In genomic region chr21:44911384-44912157, GRCh38 we compare ENCODE assay signal across 8 cellular contexts. TPM values are rescaled to one million over a fixed set of nuclear protein-coding genes. Genes with fewer than 3 reads are reported as not detected.
DNase-seq lines count a peak whose midpoint lies in the region; ATAC-seq and TF ChIP-seq lines count a peak whose summit lies in the region.

No MANE protein-coding gene starts in this region.

- H3K4me3 ChIP-seq in DOHH2 (ENCODE audit: low read length): no peak overlapping the region

- H3K27me3 ChIP-seq in DOHH2 (ENCODE audit: control insufficient read depth, low read length): peaks cover 40% of the 10 kb centered on the region

- no peaks in the 10 kb centered on the region for H3K79me2 ChIP-seq in DOHH2 (ENCODE audit: control insufficient read depth, low read length)

- no peaks in the 10 kb centered on the region for H3K9me3 ChIP-seq in DOHH2 (ENCODE audit: control insufficient read depth, insufficient read depth, low read length)

- ATAC-seq in naive B cell (ENCODE audit: low read depth in 2 of 2): peak; percentile 49 to 64
- ATAC-seq in HG02970 (IDR thresholded peaks at IDR 0.05; ENCODE audit: low FRiP score, unreplicated experiment): no peak

- peaks cover 16% of the 10 kb centered on the region for H3K4me1 ChIP-seq in DOHH2 (ENCODE audit: control insufficient read depth, low read length)

- DNase-seq in NCI-H1092 treated with DMSO at 0.1 percent for 48 hours (lab: John Stamatoyannopoulos, UW) (peak; percentile 87), dermis microvascular lymphatic vessel endothelial cell (ENCODE audit: low read depth in 2 of 2) (peak; percentile 55 to 72), naive B cell (peak; percentile 41), GM03348 (ENCODE audit: low spot score) (no peak), AG08395 (ENCODE audit: low spot score) (no peak)
- DNase-seq in activated CD4-positive, CD25-positive, alpha-beta regulatory T cell treated with anti-CD3 and anti-CD28 coated beads, Interleukin-2, amount 50 U/mL, for 72 hours: peak; percentile 67

- no peaks in the 10 kb centered on the region for H3F3A ChIP-seq in DOHH2 (ENCODE audit: control insufficient read depth, insufficient read depth)

- H3K9me2 ChIP-seq in DOHH2 (replicated peaks; ENCODE audit: control insufficient read depth, low read length): no peaks in the 10 kb centered on the region

- H3K4me1 Mint-ChIP-seq in naive B cell: peaks cover 58 to 88% (median 79%) of the 10 kb centered on the region in 3 donors

- H3K27ac Mint-ChIP-seq in naive B cell: peak overlapping the region; percentile 82 to 96 (median 94)

- no peak overlapping the region for H3K27ac ChIP-seq in DOHH2 (ENCODE audit: low read depth, low read length)

- peak; percentile 72 for TF ChIP-seq CTCF in DOHH2 (IDR thresholded peaks at IDR 0.05; ENCODE audit: low read depth, low read length, poor library complexity, severe bottlenecking)

- H3K9me3 Mint-ChIP-seq in naive B cell: no peaks in the 10 kb centered on the region

- H4K20me1 ChIP-seq in DOHH2 (ENCODE audit: control insufficient read depth, insufficient read depth, low read depth, low read length): peaks cover 3% of the 10 kb centered on the region; the same call in 1 of the 2 replicates

- no peak overlapping the region for H3K4me2 ChIP-seq in DOHH2 (ENCODE audit: low read length)

- H3K4me3 Mint-ChIP-seq in naive B cell: peak overlapping the region; percentile 65 to 89 (median 79)

- no peaks in the 10 kb centered on the region for H3K36me3 ChIP-seq in DOHH2 (ENCODE audit: control insufficient read depth, low read length)

- peaks cover 5 to 8% of the 10 kb centered on the region in 2 donors for H3K36me3 Mint-ChIP-seq in naive B cell

- H3K27me3 Mint-ChIP-seq in naive B cell: no peaks in the 10 kb centered on the region

RNA-seq across cellular contexts. Expression of gene ITGB2, which starts 9.1 kb away (rescaled TPM):
- total RNA-seq in dermis microvascular lymphatic vessel endothelial cell: 0.13 and 0.25 TPM in 2 replicates
- 100 to 1,000 TPM; 220 to 346 (median 303) TPM for polyA plus RNA-seq in naive B cell (ENCODE audit: low read depth in 6 of 6)

RNA-seq across cellular contexts. Expression of gene SLX9, which starts 28.3 kb away (rescaled TPM):
- total RNA-seq in dermis microvascular lymphatic vessel endothelial cell: 17.1 and 17.8 TPM in 2 replicates
- polyA plus RNA-seq in naive B cell (ENCODE audit: low read depth in 6 of 6): 10 to 100 TPM in 5 of 6 donors, 1 to 10 TPM in 1; 7.8 to 14.2 (median 12.3) TPM

RNA-seq across cellular contexts. Expression of gene PTTG1IP, which starts 38.1 kb away (rescaled TPM):
- 256 and 343 TPM in 2 replicates for total RNA-seq in dermis microvascular lymphatic vessel endothelial cell
- polyA plus RNA-seq in naive B cell (ENCODE audit: low read depth in 6 of 6): 10 to 100 TPM; 28.1 to 43.5 (median 36.1) TPM

Comparison
In these comparisons a context has a peak if more than half of its experiments do, and no peak if none do; other contexts are left out.
1. DNase-seq: peak in NCI-H1092 treated with DMSO at 0.1 percent for 48 hours (single experiment), activated CD4-positive, CD25-positive, alpha-beta regulatory T cell treated with anti-CD3 and anti-CD28 coated beads, Interleukin-2, amount 50 U/mL, for 72 hours (single experiment), dermis microvascular lymphatic vessel endothelial cell (2 of 2) and naive B cell (single experiment); none in GM03348 (single experiment) and AG08395 (single experiment).